7 cellular contexts compared by ENCODE assay signal in the genomic region with DNA sequence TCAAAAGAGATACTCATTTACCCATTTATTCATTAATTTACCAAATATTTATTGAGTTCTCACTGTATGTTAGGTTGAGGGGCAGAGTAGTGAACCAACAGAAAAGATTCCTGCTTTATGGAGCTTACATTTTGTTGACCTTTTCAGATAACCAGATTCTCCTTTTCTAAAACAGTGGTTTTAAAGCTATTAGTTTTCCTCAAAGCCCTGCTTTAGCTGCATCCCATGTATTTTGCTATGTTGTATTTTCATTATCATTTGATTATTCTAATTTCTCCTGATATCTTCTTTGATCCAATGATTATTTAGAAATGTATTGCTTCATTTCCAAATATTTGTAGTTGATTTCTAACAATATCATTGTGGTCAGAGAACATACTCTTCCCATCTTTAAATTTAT.
"Had no signal": no experiment of that assay in that cellular context is flagged by ENCODE, and none has a peak within 500 bp of the region (broad histone marks: within the 10 kb centered on the region; RNA-seq: fewer than 3 reads in every experiment).

No MANE protein-coding gene starts in this region.

- ATAC-seq: GM12878 had no signal

- DNase-seq: GDM1, GF-D8 had no signal

- H3K4me3 ChIP-seq: GM12878 had no signal

- FAIRE-seq: GM12878, GM12891, GM12892, GM18507, GM19239 had no signal
